Comparison of ENCODE assay signal across 11 cellular contexts in genomic region chr15:40948706-40949473, GRCh38. TPM values are rescaled to one million over a fixed set of nuclear protein-coding genes. Genes with fewer than 3 reads are reported as not detected.
"Had no signal": no experiment of that assay in that cellular context is flagged by ENCODE, and none has a peak within 500 bp of the region (broad histone marks: within the 10 kb centered on the region; RNA-seq: fewer than 3 reads in every experiment).

No MANE protein-coding gene starts in this region.

- H3K9ac ChIP-seq: SK-N-SH had no signal

- H3K4me2 ChIP-seq: SK-N-SH had no signal

- ATAC-seq: effector memory CD8-positive, alpha-beta T cell; left ventricle myocardium superior; stimulated activated naive B cell treated with anti-CD40 and anti-IgM and Interleukin-4, amounts not matched to agents 10 μg/mL and 1 μg/mL and 100 μg/mL, for 72 hours; T-cell had no signal

- DNase-seq: activated CD4-positive, CD25-positive, alpha-beta regulatory T cell treated with anti-CD3 and anti-CD28 coated beads, Interleukin-2, amount 50 U/mL, for 72 hours; activated naive CD4-positive, alpha-beta T cell; aorta; effector memory CD8-positive, alpha-beta T cell; hippocampal formation; left ventricle myocardium superior; SK-N-SH; stimulated activated naive B cell treated with anti-CD40 and anti-IgM and Interleukin-4, amounts not matched to agents 10 μg/mL and 1 μg/mL and 100 μg/mL, for 72 hours; T-cell; T1000 had no signal

- H3K9me3 ChIP-seq: SK-N-SH had no signal

- FAIRE-seq: bronchial epithelial cell had no signal

RNA-seq across cellular contexts. Expression of gene DLL4, which starts 19.8 kb away (rescaled TPM):
- total RNA-seq: bronchial epithelial cell had no signal
